In the genomic region with DNA sequence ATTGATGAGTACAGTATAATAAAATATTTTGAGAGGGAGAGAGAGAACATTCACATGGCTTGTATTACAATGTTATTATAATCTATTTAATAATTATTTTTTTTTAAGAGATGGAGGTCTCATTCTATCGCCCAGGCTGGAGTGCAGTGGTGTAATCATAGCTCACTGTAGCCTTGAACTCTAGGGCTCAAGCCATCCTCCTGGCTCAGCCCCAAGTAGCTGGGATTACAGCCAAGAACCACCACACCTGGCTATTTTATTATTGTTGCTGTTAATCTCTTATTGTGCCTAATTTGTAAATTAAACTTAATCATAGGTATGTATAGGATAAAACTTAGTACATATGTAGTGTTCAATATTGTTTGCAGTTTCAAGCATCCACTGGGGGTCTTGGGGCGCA, we compare ENCODE assay signal across 1 cellular context.
TF ChIP-seq lines count a peak whose summit lies in the region.

No MANE protein-coding gene starts in this region.

TF ChIP-seq in A549, 52 proteins besides CTCF, POLR2A, EP300 and RAD21 (continued from another document):
- no peak for TF ChIP-seq NPAS2 (CRISPR knock-in tag; IDR thresholded peaks at IDR 0.05; ENCODE audit: borderline replicate concordance)
- no peak for TF ChIP-seq HOXB5 (CRISPR knock-in tag; IDR thresholded peaks at IDR 0.05)
- no peak for TF ChIP-seq MYC (IDR thresholded peaks at IDR 0.05; ENCODE audit: borderline replicate concordance, low read length)
- no peak for TF ChIP-seq KDM1A (IDR thresholded peaks at IDR 0.05; ENCODE audit: low read depth)
- TF ChIP-seq JUNB (IDR thresholded peaks at IDR 0.05) = no peak
- no peak for TF ChIP-seq CHD2 (IDR thresholded peaks at IDR 0.05; ENCODE audit: low read length, partially characterized antibody)
- TF ChIP-seq RNF2 (IDR thresholded peaks at IDR 0.05; ENCODE audit: borderline replicate concordance, low read depth) = no peak
- no peak for TF ChIP-seq BHLHE40 (IDR thresholded peaks at IDR 0.05; ENCODE audit: low read depth, low read length)
- TF ChIP-seq, protein P1, sequence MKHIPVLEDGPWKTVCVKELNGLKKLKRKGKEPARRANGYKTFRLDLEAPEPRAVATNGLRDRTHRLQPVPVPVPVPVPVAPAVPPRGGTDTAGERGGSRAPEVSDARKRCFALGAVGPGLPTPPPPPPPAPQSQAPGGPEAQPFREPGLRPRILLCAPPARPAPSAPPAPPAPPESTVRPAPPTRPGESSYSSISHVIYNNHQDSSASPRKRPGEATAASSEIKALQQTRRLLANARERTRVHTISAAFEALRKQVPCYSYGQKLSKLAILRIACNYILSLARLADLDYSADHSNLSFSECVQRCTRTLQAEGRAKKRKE (CRISPR knock-in tag; IDR thresholded peaks at IDR 0.05; ENCODE audit: low read depth) = no peak
- no peak for TF ChIP-seq ESRRA (IDR thresholded peaks at IDR 0.05; ENCODE audit: borderline replicate concordance, low read length)
- no peak for TF ChIP-seq JUN (IDR thresholded peaks at IDR 0.05)
- TF ChIP-seq HEYL (CRISPR knock-in tag; IDR thresholded peaks at IDR 0.05) = no peak
TF ChIP-seq in A549: peak in this region for 0.
